8 cellular contexts compared by ENCODE assay signal in the genomic region with DNA sequence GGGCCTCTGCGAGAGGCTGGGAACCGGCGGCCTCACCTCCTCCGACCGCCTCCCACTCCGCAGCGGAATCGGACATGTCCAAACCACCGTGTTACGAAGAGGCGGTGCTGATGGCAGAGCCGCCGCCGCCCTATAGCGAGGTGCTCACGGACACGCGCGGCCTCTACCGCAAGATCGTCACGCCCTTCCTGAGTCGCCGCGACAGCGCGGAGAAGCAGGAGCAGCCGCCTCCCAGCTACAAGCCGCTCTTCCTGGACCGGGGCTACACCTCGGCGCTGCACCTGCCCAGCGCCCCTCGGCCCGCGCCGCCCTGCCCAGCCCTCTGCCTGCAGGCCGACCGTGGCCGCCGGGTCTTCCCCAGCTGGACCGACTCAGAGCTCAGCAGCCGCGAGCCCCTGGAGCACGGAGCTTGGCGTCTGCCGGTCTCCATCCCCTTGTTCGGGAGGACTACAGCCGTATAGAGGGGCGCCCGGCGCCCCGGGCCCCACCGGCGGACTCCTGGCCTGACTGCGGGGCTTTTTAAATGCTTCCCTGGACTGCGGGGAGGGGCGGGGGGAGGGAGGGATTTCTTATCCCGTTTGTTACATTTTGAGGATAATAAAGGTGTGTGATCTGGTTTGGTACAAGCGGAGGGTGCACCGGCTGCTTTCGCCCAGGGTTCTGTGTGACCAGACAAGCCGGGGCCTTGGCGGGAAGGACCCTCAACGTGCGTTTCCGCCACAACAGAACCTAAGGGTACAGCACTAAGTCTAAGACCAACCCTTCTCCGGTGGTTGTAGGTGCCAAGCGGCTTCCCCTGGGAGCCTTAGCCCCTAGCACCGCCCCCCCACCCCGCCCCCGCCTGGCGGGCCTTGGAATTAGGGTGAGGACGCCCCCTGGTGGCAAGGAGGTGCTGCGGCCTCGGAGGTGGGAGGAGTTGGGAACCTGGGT.
A peak's percentile ranks its signal among the peaks of the same experiment; 100 is the strongest.
DNase-seq lines count a peak whose midpoint lies in the region; ATAC-seq lines count a peak whose summit lies in the region.

No MANE protein-coding gene starts in this region.

- peak; percentile 18 for ATAC-seq in GM18867 (IDR thresholded peaks at IDR 0.05; ENCODE audit: unreplicated experiment)
- ATAC-seq in HG03139 (IDR thresholded peaks at IDR 0.05; ENCODE audit: unreplicated experiment), result peak; percentile 10

- in situ Hi-C loops in ACHN (cut with HindIII; ENCODE audit: low pct_ligation_motif_present, low pct_unique_long_range_greater_than_20kb, low sequenced_read_pairs), result no loop called here

- DNase-seq in ACHN (peak; percentile 88), NCI-H345 treated with DMSO at 0.1 percent for 48 hours (lab: John Stamatoyannopoulos, UW; ENCODE audit: unreplicated experiment) (peak; percentile 92), cerebellar nuclear complex (lab: John Stamatoyannopoulos, UW) (peak; percentile 49 to 77), kidney tubule cell (ENCODE audit: low spot score) (peak; percentile 90)
- DNase-seq in activated CD4-positive, CD25-positive, alpha-beta regulatory T cell treated with anti-CD3 and anti-CD28 coated beads, Interleukin-2, amount 50 U/mL, for 72 hours, result peak; percentile 91
- DNase-seq in stimulated activated CD4-positive, alpha-beta T cell treated with anti-CD3 and anti-CD28 coated beads, Interleukin-1b, Interleukin-23, amount 100 ng/mL, for 24 hours (ENCODE audit: low read depth in 4 of 4, low spot score in 1 of 4), result peak; percentile 93 to 100 (median 97)

Comparison
In these comparisons a context has a peak if more than half of its experiments do, and no peak if none do; other contexts are left out.
1. Peak in every context shown above with its lines: DNase-seq and ATAC-seq.